In the genomic region with DNA sequence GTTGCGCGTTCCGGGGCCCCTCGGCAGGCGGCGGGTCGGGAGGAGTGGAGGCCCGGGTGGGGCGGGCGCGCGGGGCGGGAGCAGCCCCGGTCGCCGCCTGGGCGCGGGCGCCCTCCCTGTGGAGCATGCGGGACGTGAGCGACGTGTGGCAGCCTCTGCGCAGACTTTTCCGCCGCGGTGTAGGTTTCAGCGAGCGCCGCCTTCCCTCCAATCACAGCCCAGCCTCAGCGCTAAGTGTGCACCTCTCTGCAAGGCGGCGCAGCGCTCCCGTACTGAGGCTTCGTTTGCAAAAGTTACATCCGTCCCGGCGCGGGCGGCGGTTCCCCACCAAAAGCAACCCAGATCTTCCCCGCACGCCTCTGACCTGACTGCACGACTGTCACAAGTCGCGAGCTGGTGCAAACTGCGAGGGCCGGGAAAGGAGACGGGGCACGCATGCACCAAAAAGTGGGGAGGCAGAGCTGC, we compare ENCODE assay signal across 1 cellular context.
TF ChIP-seq lines count a peak whose summit lies in the region.

No MANE protein-coding gene starts in this region.

TF ChIP-seq in GM12878, 131 proteins besides CTCF, POLR2A, EP300 and RAD21 (continued from another document):
- TF ChIP-seq SUPT20H (IDR thresholded peaks at IDR 0.05; ENCODE audit: borderline replicate concordance, control insufficient read depth, low read depth, low read length) = no peak
- TF ChIP-seq, protein P1, sequence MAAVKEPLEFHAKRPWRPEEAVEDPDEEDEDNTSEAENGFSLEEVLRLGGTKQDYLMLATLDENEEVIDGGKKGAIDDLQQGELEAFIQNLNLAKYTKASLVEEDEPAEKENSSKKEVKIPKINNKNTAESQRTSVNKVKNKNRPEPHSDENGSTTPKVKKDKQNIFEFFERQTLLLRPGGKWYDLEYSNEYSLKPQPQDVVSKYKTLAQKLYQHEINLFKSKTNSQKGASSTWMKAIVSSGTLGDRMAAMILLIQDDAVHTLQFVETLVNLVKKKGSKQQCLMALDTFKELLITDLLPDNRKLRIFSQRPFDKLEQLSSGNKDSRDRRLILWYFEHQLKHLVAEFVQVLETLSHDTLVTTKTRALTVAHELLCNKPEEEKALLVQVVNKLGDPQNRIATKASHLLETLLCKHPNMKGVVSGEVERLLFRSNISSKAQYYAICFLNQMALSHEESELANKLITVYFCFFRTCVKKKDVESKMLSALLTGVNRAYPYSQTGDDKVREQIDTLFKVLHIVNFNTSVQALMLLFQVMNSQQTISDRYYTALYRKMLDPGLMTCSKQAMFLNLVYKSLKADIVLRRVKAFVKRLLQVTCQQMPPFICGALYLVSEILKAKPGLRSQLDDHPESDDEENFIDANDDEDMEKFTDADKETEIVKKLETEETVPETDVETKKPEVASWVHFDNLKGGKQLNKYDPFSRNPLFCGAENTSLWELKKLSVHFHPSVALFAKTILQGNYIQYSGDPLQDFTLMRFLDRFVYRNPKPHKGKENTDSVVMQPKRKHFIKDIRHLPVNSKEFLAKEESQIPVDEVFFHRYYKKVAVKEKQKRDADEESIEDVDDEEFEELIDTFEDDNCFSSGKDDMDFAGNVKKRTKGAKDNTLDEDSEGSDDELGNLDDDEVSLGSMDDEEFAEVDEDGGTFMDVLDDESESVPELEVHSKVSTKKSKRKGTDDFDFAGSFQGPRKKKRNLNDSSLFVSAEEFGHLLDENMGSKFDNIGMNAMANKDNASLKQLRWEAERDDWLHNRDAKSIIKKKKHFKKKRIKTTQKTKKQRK (IDR thresholded peaks at IDR 0.05; ENCODE audit: low read depth, low read length) = no peak
- TF ChIP-seq SREBF1 (IDR thresholded peaks at IDR 0.05; ENCODE audit: low read length) = no peak
- no peak for TF ChIP-seq TCF3 (IDR thresholded peaks at IDR 0.05; ENCODE audit: borderline replicate concordance, insufficient read depth, low read depth, low read length)
- TF ChIP-seq SMAD1 (IDR thresholded peaks at IDR 0.05; ENCODE audit: low read depth, partially characterized antibody) = peak; percentile 44
